ENCODE assay signal across 1 cellular context in genomic region chr6:157530126-157530525, GRCh38.
TF ChIP-seq lines count a peak whose summit lies in the region.

No MANE protein-coding gene starts in this region.

TF ChIP-seq in HEK293, 187 proteins besides CTCF, POLR2A, EP300 and RAD21 (continued from another document and continues in another):
- no peak for TF ChIP-seq ELK4 (IDR thresholded peaks at IDR 0.05; ENCODE audit: borderline replicate concordance, low read depth, low read length)
- no peak for TF ChIP-seq SALL2 (tag by site-specific recombination; IDR thresholded peaks at IDR 0.05; ENCODE audit: borderline replicate concordance)
- TF ChIP-seq ZNF26 (tag by site-specific recombination; IDR thresholded peaks at IDR 0.05): no peak
- no peak for TF ChIP-seq SCRT1 (tag by site-specific recombination; IDR thresholded peaks at IDR 0.05; ENCODE audit: borderline replicate concordance)
- TF ChIP-seq ZNF404 (tag by site-specific recombination; IDR thresholded peaks at IDR 0.05): no peak
- TF ChIP-seq ZNF660 (tag by site-specific recombination; IDR thresholded peaks at IDR 0.05): peak; percentile 26; the same call in 1 of the 2 replicates
- TF ChIP-seq ZNF202 (tag by site-specific recombination; IDR thresholded peaks at IDR 0.05; ENCODE audit: borderline replicate concordance): no peak
- TF ChIP-seq ZFP69B (tag by site-specific recombination; IDR thresholded peaks at IDR 0.05): 0 out of 2 replicates have a peak, but pooled peaks have one; percentile 36
- TF ChIP-seq ZNF707 (tag by site-specific recombination; IDR thresholded peaks at IDR 0.05): no peak
- no peak for TF ChIP-seq ZNF280C (tag by site-specific recombination; IDR thresholded peaks at IDR 0.05)
- no peak for TF ChIP-seq ZNF768 (tag by site-specific recombination; IDR thresholded peaks at IDR 0.05)
- no peak for TF ChIP-seq SP2 (tag by site-specific recombination; IDR thresholded peaks at IDR 0.05)
- no peak for TF ChIP-seq ZNF239 (tag by site-specific recombination; IDR thresholded peaks at IDR 0.05)
- TF ChIP-seq ZNF19 (tag by site-specific recombination; IDR thresholded peaks at IDR 0.05; ENCODE audit: low read depth): no peak
- peak; percentile 81 for TF ChIP-seq OSR2 (tag by site-specific recombination; IDR thresholded peaks at IDR 0.05)
- no peak for TF ChIP-seq ZNF544 (tag by site-specific recombination; IDR thresholded peaks at IDR 0.05)
- TF ChIP-seq SP7 (tag by site-specific recombination; IDR thresholded peaks at IDR 0.05): peak; percentile 99
- TF ChIP-seq INSM2 (tag by site-specific recombination; IDR thresholded peaks at IDR 0.05): 0 out of 2 replicates have a peak, but pooled peaks have one; percentile 60
- no peak for TF ChIP-seq ZBTB48 (tag by site-specific recombination; IDR thresholded peaks at IDR 0.05)
- TF ChIP-seq HOXD13 (CRISPR knock-in tag; IDR thresholded peaks at IDR 0.05; ENCODE audit: borderline replicate concordance): no peak
- TF ChIP-seq ZNF24 (tag by site-specific recombination; IDR thresholded peaks at IDR 0.05): peak; percentile 93
- TF ChIP-seq PATZ1 (tag by site-specific recombination; IDR thresholded peaks at IDR 0.05): peak; percentile 43; the same call in 1 of the 2 replicates
- no peak for TF ChIP-seq ZNF146 (tag by site-specific recombination; IDR thresholded peaks at IDR 0.05)
- TF ChIP-seq ZBTB17 (tag by site-specific recombination; IDR thresholded peaks at IDR 0.05): peak; percentile 48
- 0 out of 2 replicates have a peak, but pooled peaks have one; percentile 35 for TF ChIP-seq ZNF843 (tag by site-specific recombination; IDR thresholded peaks at IDR 0.05)
- TF ChIP-seq ZNF211 (tag by site-specific recombination; IDR thresholded peaks at IDR 0.05; ENCODE audit: low read depth): no peak
- no peak for TF ChIP-seq HOXA7 (CRISPR knock-in tag; IDR thresholded peaks at IDR 0.05; ENCODE audit: borderline replicate concordance)
- TF ChIP-seq ZNF639 (tag by site-specific recombination; IDR thresholded peaks at IDR 0.05): peak; percentile 58; the same call in 1 of the 2 replicates
- TF ChIP-seq KLF17 (tag by site-specific recombination; IDR thresholded peaks at IDR 0.05): 0 out of 2 replicates have a peak, but pooled peaks have one; percentile 42
- peak; percentile 66; the same call in 1 of the 2 replicates for TF ChIP-seq ZNF629 (tag by site-specific recombination; IDR thresholded peaks at IDR 0.05)
- TF ChIP-seq ZNF692 (tag by site-specific recombination; IDR thresholded peaks at IDR 0.05): peak; percentile 52; the same call in 1 of the 2 replicates
- 0 out of 2 replicates have a peak, but pooled peaks have one; percentile 59 for TF ChIP-seq BCL11A (tag by site-specific recombination; IDR thresholded peaks at IDR 0.05; ENCODE audit: low read depth)
- no peak for TF ChIP-seq ZSCAN18 (tag by site-specific recombination; IDR thresholded peaks at IDR 0.05)
- TF ChIP-seq ZSCAN30 (tag by site-specific recombination; IDR thresholded peaks at IDR 0.05): no peak
- no peak for TF ChIP-seq ZNF777 (tag by site-specific recombination; IDR thresholded peaks at IDR 0.05; ENCODE audit: borderline replicate concordance)
- TF ChIP-seq BCL11B (tag by site-specific recombination; IDR thresholded peaks at IDR 0.05; ENCODE audit: low read depth): no peak
- TF ChIP-seq ZNF654 (tag by site-specific recombination; IDR thresholded peaks at IDR 0.05; ENCODE audit: low read depth): no peak
- TF ChIP-seq ZNF133 (tag by site-specific recombination; IDR thresholded peaks at IDR 0.05): no peak
- no peak for TF ChIP-seq REST (tag by site-specific recombination; IDR thresholded peaks at IDR 0.05)
- TF ChIP-seq ZNF704 (tag by site-specific recombination; IDR thresholded peaks at IDR 0.05): no peak
